Comparison of ENCODE assay signal across 29 cellular contexts in genomic region chr1:62176597-62177312, GRCh38. TPM values are rescaled to one million over a fixed set of nuclear protein-coding genes. Genes with fewer than 3 reads are reported as not detected.
"Had no signal": no experiment of that assay in that cellular context is flagged by ENCODE, and none has a peak within 500 bp of the region (broad histone marks: within the 10 kb centered on the region; RNA-seq: fewer than 3 reads in every experiment).

No MANE protein-coding gene starts in this region.

- H3K4me1 ChIP-seq: breast epithelium, colonic mucosa, parathyroid adenoma, right atrium auricular region, thyroid gland had no signal

- H3K27ac Mint-ChIP-seq: activated B cell treated with CpG ODN at 0.5 μM for 24 hours; activated CD8-positive, alpha-beta memory T cell treated with anti-CD3 and anti-CD28 coated beads, Interleukin-2, amount 10 ng/mL, durations not matched to agents 7 days and 5 days; activated CD8-positive, alpha-beta T cell treated with anti-CD3 and anti-CD28 coated beads, Interleukin-2, amount 10 ng/mL, durations not matched to agents 7 days and 5 days; activated naive CD4-positive, alpha-beta T cell treated with anti-CD3 and anti-CD28 coated beads, Interleukin-2, amount 50 U/mL, for 72 hours; effector memory CD8-positive, alpha-beta T cell; naive thymus-derived CD8-positive, alpha-beta T cell; stimulated activated naive B cell treated with anti-CD40 and anti-IgM and Interleukin-4, amounts not matched to agents 10 μg/mL and 1 μg/mL and 100 μg/mL, for 72 hours; T-helper 1 cell treated with Interleukin-12 subunit alpha and Interleukin-12 subunit beta and Interleukin-4 antibody, amounts not matched to agents 30 μg/mL and 1 μg/mL, for 36 hours had no signal

- H3K4me2 ChIP-seq: smooth muscle cell had no signal

- DNase-seq: activated B cell treated with CpG ODN at 0.5 μM for 24 hours; activated CD4-positive, alpha-beta T cell treated with anti-CD3 and anti-CD28 coated beads, Interleukin-2, amount 50 U/mL, for 1 hour; activated CD8-positive, alpha-beta memory T cell treated with anti-CD3 and anti-CD28 coated beads, Interleukin-2, amount 10 ng/mL, durations not matched to agents 7 days and 5 days; activated CD8-positive, alpha-beta T cell treated with anti-CD3 and anti-CD28 coated beads, Interleukin-2, amount 10 ng/mL, durations not matched to agents 7 days and 5 days; activated naive CD4-positive, alpha-beta T cell; activated T-cell treated with anti-CD3 and anti-CD28 coated beads, Interleukin-2, amount 50 U/mL, for 48 hours; colonic mucosa; dorsolateral prefrontal cortex; effector memory CD8-positive, alpha-beta T cell; heart left ventricle; hypothalamus; naive thymus-derived CD8-positive, alpha-beta T cell; occipital lobe; stimulated activated CD4-positive, alpha-beta T cell treated with anti-CD3 and anti-CD28 coated beads, Interleukin-15, amount 100 ng/mL, for 24 hours; stimulated activated CD4-positive, alpha-beta T cell treated with anti-CD3 and anti-CD28 coated beads, Interleukin-2, amount 100 ng/mL, for 24 hours; stimulated activated naive B cell treated with anti-CD40 and anti-IgM and Interleukin-4, amounts not matched to agents 10 μg/mL and 1 μg/mL and 100 μg/mL, for 72 hours; stomach; thyroid gland had no signal

- H3K79me2 ChIP-seq: parathyroid adenoma had no signal

- H3K4me1 Mint-ChIP-seq: activated B cell treated with CpG ODN at 0.5 μM for 24 hours; activated CD8-positive, alpha-beta memory T cell treated with anti-CD3 and anti-CD28 coated beads, Interleukin-2, amount 10 ng/mL, durations not matched to agents 7 days and 5 days; naive thymus-derived CD8-positive, alpha-beta T cell; stimulated activated naive B cell treated with anti-CD40 and anti-IgM and Interleukin-4, amounts not matched to agents 10 μg/mL and 1 μg/mL and 100 μg/mL, for 72 hours had no signal

- H3K27ac ChIP-seq: breast epithelium, colonic mucosa, dorsolateral prefrontal cortex, heart left ventricle, parathyroid adenoma, right atrium auricular region, stomach, thyroid gland had no signal

- ATAC-seq: activated CD8-positive, alpha-beta memory T cell treated with anti-CD3 and anti-CD28 coated beads, Interleukin-2, amount 10 ng/mL, durations not matched to agents 7 days and 5 days; activated CD8-positive, alpha-beta T cell treated with anti-CD3 and anti-CD28 coated beads, Interleukin-2, amount 10 ng/mL, durations not matched to agents 7 days and 5 days; activated naive CD4-positive, alpha-beta T cell treated with anti-CD3 and anti-CD28 coated beads, Interleukin-2, amount 50 U/mL, for 72 hours; effector memory CD8-positive, alpha-beta T cell; heart left ventricle; naive thymus-derived CD8-positive, alpha-beta T cell; stimulated activated naive B cell treated with anti-CD40 and anti-IgM and Interleukin-4, amounts not matched to agents 10 μg/mL and 1 μg/mL and 100 μg/mL, for 72 hours had no signal

- H2AFZ ChIP-seq: parathyroid adenoma had no signal

- H3K27me3 ChIP-seq: breast epithelium, colonic mucosa, heart left ventricle, right atrium auricular region, thyroid gland had no signal

- H3K36me3 Mint-ChIP-seq: activated CD8-positive, alpha-beta memory T cell treated with anti-CD3 and anti-CD28 coated beads, Interleukin-2, amount 10 ng/mL, durations not matched to agents 7 days and 5 days; activated naive CD4-positive, alpha-beta T cell treated with anti-CD3 and anti-CD28 coated beads, Interleukin-2, amount 50 U/mL, for 72 hours; naive thymus-derived CD8-positive, alpha-beta T cell; stimulated activated naive B cell treated with anti-CD40 and anti-IgM and Interleukin-4, amounts not matched to agents 10 μg/mL and 1 μg/mL and 100 μg/mL, for 72 hours had no signal

- H3K9me3 ChIP-seq: breast epithelium, colonic mucosa, heart left ventricle, right atrium auricular region, stomach, thyroid gland had no signal

- H3K4me3 ChIP-seq: breast epithelium, colonic mucosa, dorsolateral prefrontal cortex, heart left ventricle, right atrium auricular region, smooth muscle cell, stomach, thyroid gland had no signal

- H3K4me3 Mint-ChIP-seq: activated B cell treated with CpG ODN at 0.5 μM for 24 hours; activated CD8-positive, alpha-beta memory T cell treated with anti-CD3 and anti-CD28 coated beads, Interleukin-2, amount 10 ng/mL, durations not matched to agents 7 days and 5 days; activated CD8-positive, alpha-beta T cell treated with anti-CD3 and anti-CD28 coated beads, Interleukin-2, amount 10 ng/mL, durations not matched to agents 7 days and 5 days; effector memory CD8-positive, alpha-beta T cell; naive thymus-derived CD8-positive, alpha-beta T cell; neural crest cell; stimulated activated naive B cell treated with anti-CD40 and anti-IgM and Interleukin-4, amounts not matched to agents 10 μg/mL and 1 μg/mL and 100 μg/mL, for 72 hours; T-helper 1 cell treated with Interleukin-12 subunit alpha and Interleukin-12 subunit beta and Interleukin-4 antibody, amounts not matched to agents 30 μg/mL and 1 μg/mL, for 36 hours had no signal

- H3K9me3 Mint-ChIP-seq: activated B cell treated with CpG ODN at 0.5 μM for 24 hours; activated naive CD4-positive, alpha-beta T cell treated with anti-CD3 and anti-CD28 coated beads, Interleukin-2, amount 50 U/mL, for 72 hours; effector memory CD8-positive, alpha-beta T cell; naive thymus-derived CD8-positive, alpha-beta T cell; neural crest cell; stimulated activated naive B cell treated with anti-CD40 and anti-IgM and Interleukin-4, amounts not matched to agents 10 μg/mL and 1 μg/mL and 100 μg/mL, for 72 hours; T-helper 1 cell treated with Interleukin-12 subunit alpha and Interleukin-12 subunit beta and Interleukin-4 antibody, amounts not matched to agents 30 μg/mL and 1 μg/mL, for 36 hours had no signal

- H3K36me3 ChIP-seq: breast epithelium, colonic mucosa, heart left ventricle, right atrium auricular region, stomach, thyroid gland had no signal

- H3K9ac ChIP-seq: parathyroid adenoma had no signal

RNA-seq across cellular contexts. Expression of gene L1TD1, which starts 17.9 kb away (rescaled TPM):
- total RNA-seq: activated CD8-positive, alpha-beta memory T cell treated with anti-CD3 and anti-CD28 coated beads, Interleukin-2, amount 10 ng/mL, durations not matched to agents 7 days and 5 days; activated CD8-positive, alpha-beta T cell treated with anti-CD3 and anti-CD28 coated beads, Interleukin-2, amount 10 ng/mL, durations not matched to agents 7 days and 5 days; endothelial cell of umbilical vein; naive thymus-derived CD8-positive, alpha-beta T cell; occipital lobe; pulmonary artery endothelial cell; right atrium auricular region; ureter had no signal
- polyA plus RNA-seq: fibroblast of lung; naive thymus-derived CD8-positive, alpha-beta T cell had no signal
